Comparison of ENCODE assay signal across 28 cellular contexts in genomic region chr12:44029194-44029593, GRCh38.
A peak's percentile ranks its signal among the peaks of the same experiment; 100 is the strongest.
DNase-seq lines count a peak whose midpoint lies in the region; ATAC-seq, FAIRE-seq and TF ChIP-seq lines count a peak whose summit lies in the region.
"Had no signal": no experiment of that assay in that cellular context is flagged by ENCODE, and none has a peak within 500 bp of the region (broad histone marks: within the 10 kb centered on the region; RNA-seq: fewer than 3 reads in every experiment).

No MANE protein-coding gene starts in this region.

- H3K4me3 ChIP-seq in WERI-Rb-1 (ENCODE audit: low read depth, low read length) (no peak overlapping the region), epithelial cell of esophagus (ENCODE audit: low read length) (no peak overlapping the region), colonic mucosa (no peak overlapping the region)
- H3K4me3 ChIP-seq: A549; BLaER1 treated with 17β-estradiol and CSF1 and Interleukin-3, amounts not matched to agents 10 nM and 100 nM; GM12878 had no signal

- H3K27me3 Mint-ChIP-seq in activated CD8-positive, alpha-beta memory T cell treated with anti-CD3 and anti-CD28 coated beads, Interleukin-2, amount 10 ng/mL, durations not matched to agents 7 days and 5 days: no peaks in the 10 kb centered on the region
- H3K27me3 Mint-ChIP-seq: B cell; CD4-positive, alpha-beta T cell had no signal

- intact Hi-C loops in colonic mucosa (cut with DNase I): no loop called here

- peaks cover 3% of the 10 kb centered on the region for H3K9me3 Mint-ChIP-seq in activated CD8-positive, alpha-beta memory T cell treated with anti-CD3 and anti-CD28 coated beads, Interleukin-2, amount 10 ng/mL, durations not matched to agents 7 days and 5 days (ENCODE audit: low read depth)

- DNase-seq in NCI-H82 (lab: John Stamatoyannopoulos, UW) (peak; percentile 45), NCI-H82 treated with DMSO at 0.1 percent for 48 hours (lab: John Stamatoyannopoulos, UW; ENCODE audit: unreplicated experiment) (no peak), WERI-Rb-1 (peak; percentile 30), epithelial cell of esophagus (ENCODE audit: low read depth) (peak; percentile 42), foreskin keratinocyte (peak in 1 of 2 donors; percentile 20), D721Med (ENCODE audit: insufficient read length, low spot score) (no peak), colonic mucosa (no peak)
- DNase-seq in activated CD8-positive, alpha-beta memory T cell treated with anti-CD3 and anti-CD28 coated beads, Interleukin-2, amount 10 ng/mL, durations not matched to agents 7 days and 5 days: no peak
- DNase-seq: AML-193; Caco-2; Calu3; CD4-positive, alpha-beta T cell; CD8-positive, alpha-beta T cell; DMS 273 treated with DMSO at 0.1 percent for 48 hours; DMS153; DMS53; DMS79; DND-41; EL; GDM1 had no signal

- no peaks in the 10 kb centered on the region for H3K4me1 Mint-ChIP-seq in activated CD8-positive, alpha-beta memory T cell treated with anti-CD3 and anti-CD28 coated beads, Interleukin-2, amount 10 ng/mL, durations not matched to agents 7 days and 5 days
- H3K4me1 Mint-ChIP-seq: B cell had no signal

- H3K4me1 ChIP-seq in foreskin keratinocyte: no peaks in the 10 kb centered on the region
- H3K4me1 ChIP-seq in colonic mucosa: no peaks in the 10 kb centered on the region
- H3K4me1 ChIP-seq: A549; BLaER1 treated with 17β-estradiol and CSF1 and Interleukin-3, amounts not matched to agents 10 nM and 100 nM had no signal

- H3K27me3 ChIP-seq in WERI-Rb-1 (ENCODE audit: insufficient read depth, low read depth, severe bottlenecking): no peaks in the 10 kb centered on the region
- no peaks in the 10 kb centered on the region for H3K27me3 ChIP-seq in foreskin keratinocyte
- no peaks in the 10 kb centered on the region for H3K27me3 ChIP-seq in colonic mucosa
- H3K27me3 ChIP-seq: BLaER1 treated with 17β-estradiol and CSF1 and Interleukin-3, amounts not matched to agents 10 nM and 100 nM had no signal

- FAIRE-seq in D721Med (lab: Jason Lieb, UNC): no peak
- FAIRE-seq: GM12878, GM12892, GM18507 had no signal

- peak; percentile 54 for ATAC-seq in foreskin keratinocyte
- no peak for ATAC-seq in activated CD8-positive, alpha-beta memory T cell treated with anti-CD3 and anti-CD28 coated beads, Interleukin-2, amount 10 ng/mL, durations not matched to agents 7 days and 5 days
- ATAC-seq: A549; CD8-positive, alpha-beta T cell; GM12878 had no signal

- H3K9ac ChIP-seq in colonic mucosa (ENCODE audit: low read depth in 2 of 2, low read length in 2 of 2): no peak overlapping the region
- H3K9ac ChIP-seq: BLaER1 treated with 17β-estradiol and CSF1 and Interleukin-3, amounts not matched to agents 10 nM and 100 nM had no signal

- H3K4me3 Mint-ChIP-seq in activated CD8-positive, alpha-beta memory T cell treated with anti-CD3 and anti-CD28 coated beads, Interleukin-2, amount 10 ng/mL, durations not matched to agents 7 days and 5 days: no peak overlapping the region
- H3K4me3 Mint-ChIP-seq: B cell; CD4-positive, alpha-beta T cell; CD8-positive, alpha-beta T cell had no signal

- H3K36me3 ChIP-seq in WERI-Rb-1 (no peaks in the 10 kb centered on the region), colonic mucosa (no peaks in the 10 kb centered on the region)

- H3K9me3 ChIP-seq in WERI-Rb-1 (ENCODE audit: severe bottlenecking) (peaks cover 2% of the 10 kb centered on the region), colonic mucosa (no peaks in the 10 kb centered on the region)
- H3K9me3 ChIP-seq: A549, Caco-2 had no signal

- H3K27ac Mint-ChIP-seq in activated CD8-positive, alpha-beta memory T cell treated with anti-CD3 and anti-CD28 coated beads, Interleukin-2, amount 10 ng/mL, durations not matched to agents 7 days and 5 days: no peak overlapping the region
- H3K27ac Mint-ChIP-seq: B cell; CD4-positive, alpha-beta T cell; CD8-positive, alpha-beta T cell had no signal

- H3K36me3 Mint-ChIP-seq in activated CD8-positive, alpha-beta memory T cell treated with anti-CD3 and anti-CD28 coated beads, Interleukin-2, amount 10 ng/mL, durations not matched to agents 7 days and 5 days: no peaks in the 10 kb centered on the region

- CTCF ChIA-PET in activated CD8-positive, alpha-beta memory T cell treated with anti-CD3 and anti-CD28 coated beads, Interleukin-2, amount 10 ng/mL, durations not matched to agents 7 days and 5 days (lab: Charles Lee): no interaction called here

- TF ChIP-seq CTCF in WERI-Rb-1 (IDR thresholded peaks at IDR 0.05; ENCODE audit: low read depth, low read length) (no peak), epithelial cell of esophagus (IDR thresholded peaks at IDR 0.05; ENCODE audit: insufficient read depth, low read depth, low read length, missing control alignments) (no peak), foreskin keratinocyte (conservative IDR thresholded peaks at IDR 0.05) (no peak), D721Med (IDR thresholded peaks at IDR 0.05; ENCODE audit: insufficient read depth, missing control alignments) (no peak), colonic mucosa (IDR thresholded peaks at IDR 0.05) (no peak)

- H3K27ac ChIP-seq in WERI-Rb-1 (peak overlapping the region; percentile 46), foreskin keratinocyte (no peak overlapping the region), colonic mucosa (no peak overlapping the region)
- H3K27ac ChIP-seq: 22Rv1; A549; BLaER1 treated with 17β-estradiol and CSF1 and Interleukin-3, amounts not matched to agents 10 nM and 100 nM; C4-2B had no signal

Comparison
In these comparisons a context has a peak if more than half of its experiments do, and no peak if none do; other contexts are left out.
1. DNase-seq: peak in NCI-H82 (single experiment), WERI-Rb-1 (single experiment) and epithelial cell of esophagus (single experiment); none in NCI-H82 treated with DMSO at 0.1 percent for 48 hours (single experiment), activated CD8-positive, alpha-beta memory T cell treated with anti-CD3 and anti-CD28 coated beads, Interleukin-2, amount 10 ng/mL, durations not matched to agents 7 days and 5 days (single experiment), D721Med (single experiment) and colonic mucosa (single experiment).